In the genomic region with DNA sequence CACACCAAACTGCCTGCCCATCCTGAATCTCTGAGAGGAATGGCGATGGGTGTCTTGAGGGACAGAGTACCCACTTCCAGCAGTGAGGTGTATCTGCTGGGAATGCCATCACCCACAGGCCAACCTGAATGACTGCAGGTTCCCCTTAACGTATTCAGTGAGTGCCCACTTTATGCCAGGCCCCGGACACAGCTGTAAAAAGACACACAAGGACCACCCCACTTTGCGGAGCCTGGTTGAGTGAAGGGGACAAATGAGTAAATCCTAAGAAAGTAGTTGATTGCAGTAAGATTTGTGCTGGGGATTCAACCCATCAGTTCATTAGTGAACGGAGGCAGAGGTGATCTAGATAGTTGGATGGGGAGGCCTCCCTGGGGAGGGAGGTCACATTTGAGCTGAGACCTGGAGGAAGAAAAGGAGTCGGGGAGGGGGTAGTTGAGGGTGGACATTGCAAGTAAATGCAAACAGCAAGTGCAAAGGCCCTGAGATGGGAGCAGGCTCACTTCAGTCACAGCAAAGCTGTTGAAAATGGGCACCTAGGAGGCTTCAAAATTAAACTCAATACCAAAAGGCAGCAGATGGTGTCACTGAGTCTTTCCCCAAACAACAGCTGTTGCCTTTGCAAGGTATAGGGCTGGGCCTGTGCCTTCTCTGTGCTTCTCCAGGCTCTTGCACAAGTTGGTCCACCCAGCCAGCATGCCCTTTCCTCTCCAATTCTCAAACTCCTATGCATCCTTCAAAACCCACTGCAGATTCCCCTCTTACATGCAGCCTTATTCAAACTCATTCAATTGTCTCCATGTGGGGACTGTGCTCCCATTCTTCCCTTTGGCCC, we compare ENCODE assay signal across 1 cellular context.
TF ChIP-seq lines count a peak whose summit lies in the region.

No MANE protein-coding gene starts in this region.

TF ChIP-seq in HepG2, 621 proteins besides CTCF, POLR2A, EP300 and RAD21 (continued from another document):
- no peak for TF ChIP-seq ZNF547 (CRISPR knock-in tag; IDR thresholded peaks at IDR 0.05)
- TF ChIP-seq, protein P1, sequence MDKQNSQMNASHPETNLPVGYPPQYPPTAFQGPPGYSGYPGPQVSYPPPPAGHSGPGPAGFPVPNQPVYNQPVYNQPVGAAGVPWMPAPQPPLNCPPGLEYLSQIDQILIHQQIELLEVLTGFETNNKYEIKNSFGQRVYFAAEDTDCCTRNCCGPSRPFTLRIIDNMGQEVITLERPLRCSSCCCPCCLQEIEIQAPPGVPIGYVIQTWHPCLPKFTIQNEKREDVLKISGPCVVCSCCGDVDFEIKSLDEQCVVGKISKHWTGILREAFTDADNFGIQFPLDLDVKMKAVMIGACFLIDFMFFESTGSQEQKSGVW (CRISPR knock-in tag; IDR thresholded peaks at IDR 0.05; ENCODE audit: borderline replicate concordance) = no peak
- no peak for TF ChIP-seq MAFK (conservative IDR thresholded peaks at IDR 0.05 in 1 of 2, IDR thresholded peaks at IDR 0.05 in 1 of 2; ENCODE audit: low read length in 2 of 2)
- no peak for TF ChIP-seq AKNA (CRISPR knock-in tag; IDR thresholded peaks at IDR 0.05; ENCODE audit: borderline replicate concordance)
- TF ChIP-seq ZNF850 (CRISPR knock-in tag; conservative IDR thresholded peaks at IDR 0.05) = no peak
- peak; percentile 64; the same call in 1 of the 2 replicates for TF ChIP-seq ZNF317 (CRISPR knock-in tag; IDR thresholded peaks at IDR 0.05)
- no peak for TF ChIP-seq ZBTB7A (CRISPR knock-in tag; IDR thresholded peaks at IDR 0.05)
- TF ChIP-seq HOXA3 (CRISPR knock-in tag; IDR thresholded peaks at IDR 0.05) = no peak
- no peak for TF ChIP-seq SOX6 (IDR thresholded peaks at IDR 0.05)
- peak; percentile 27; the same call in 1 of the 2 replicates for TF ChIP-seq SOX6 (CRISPR knock-in tag; IDR thresholded peaks at IDR 0.05)
- no peak for TF ChIP-seq ZNF564 (CRISPR knock-in tag; IDR thresholded peaks at IDR 0.05)
- TF ChIP-seq ZNF138 (CRISPR knock-in tag; IDR thresholded peaks at IDR 0.05; ENCODE audit: low read depth) = no peak
- 0 out of 2 replicates have a peak, but pooled peaks have one; percentile 48 for TF ChIP-seq ZNF33A (CRISPR knock-in tag; IDR thresholded peaks at IDR 0.05; ENCODE audit: borderline replicate concordance)
- TF ChIP-seq GATA4 (IDR thresholded peaks at IDR 0.05; ENCODE audit: borderline replicate concordance, low read depth) = peak; percentile 44; the same call in 1 of the 2 replicates
- TF ChIP-seq HDAC2 (CRISPR knock-in tag; IDR thresholded peaks at IDR 0.05) = no peak
- no peak for TF ChIP-seq ONECUT2 (CRISPR knock-in tag; IDR thresholded peaks at IDR 0.05)
- TF ChIP-seq JDP2 (CRISPR knock-in tag; IDR thresholded peaks at IDR 0.05; ENCODE audit: borderline replicate concordance) = no peak
- no peak for TF ChIP-seq ZSCAN20 (CRISPR knock-in tag; IDR thresholded peaks at IDR 0.05; ENCODE audit: borderline replicate concordance)
- TF ChIP-seq ZSCAN29 (CRISPR knock-in tag; conservative IDR thresholded peaks at IDR 0.05) = no peak
